In genomic region chr2:98463988-98464771, GRCh38 we compare ENCODE assay signal across 1 cellular context.
TF ChIP-seq lines count a peak whose summit lies in the region.

No MANE protein-coding gene starts in this region.

TF ChIP-seq in H1, 55 proteins besides CTCF, POLR2A, EP300 and RAD21 (continued from another document):
- TF ChIP-seq CHD7 (IDR thresholded peaks at IDR 0.05; ENCODE audit: insufficient replicate concordance, low read length) (no peak), BACH1 (IDR thresholded peaks at IDR 0.05; ENCODE audit: low read length) (no peak), MAX (IDR thresholded peaks at IDR 0.05) (no peak), TBP (IDR thresholded peaks at IDR 0.05; ENCODE audit: low read depth, low read length) (no peak)
TF ChIP-seq in H1: peak in this region for 0.
